1 cellular context compared by ENCODE assay signal in the genomic region with DNA sequence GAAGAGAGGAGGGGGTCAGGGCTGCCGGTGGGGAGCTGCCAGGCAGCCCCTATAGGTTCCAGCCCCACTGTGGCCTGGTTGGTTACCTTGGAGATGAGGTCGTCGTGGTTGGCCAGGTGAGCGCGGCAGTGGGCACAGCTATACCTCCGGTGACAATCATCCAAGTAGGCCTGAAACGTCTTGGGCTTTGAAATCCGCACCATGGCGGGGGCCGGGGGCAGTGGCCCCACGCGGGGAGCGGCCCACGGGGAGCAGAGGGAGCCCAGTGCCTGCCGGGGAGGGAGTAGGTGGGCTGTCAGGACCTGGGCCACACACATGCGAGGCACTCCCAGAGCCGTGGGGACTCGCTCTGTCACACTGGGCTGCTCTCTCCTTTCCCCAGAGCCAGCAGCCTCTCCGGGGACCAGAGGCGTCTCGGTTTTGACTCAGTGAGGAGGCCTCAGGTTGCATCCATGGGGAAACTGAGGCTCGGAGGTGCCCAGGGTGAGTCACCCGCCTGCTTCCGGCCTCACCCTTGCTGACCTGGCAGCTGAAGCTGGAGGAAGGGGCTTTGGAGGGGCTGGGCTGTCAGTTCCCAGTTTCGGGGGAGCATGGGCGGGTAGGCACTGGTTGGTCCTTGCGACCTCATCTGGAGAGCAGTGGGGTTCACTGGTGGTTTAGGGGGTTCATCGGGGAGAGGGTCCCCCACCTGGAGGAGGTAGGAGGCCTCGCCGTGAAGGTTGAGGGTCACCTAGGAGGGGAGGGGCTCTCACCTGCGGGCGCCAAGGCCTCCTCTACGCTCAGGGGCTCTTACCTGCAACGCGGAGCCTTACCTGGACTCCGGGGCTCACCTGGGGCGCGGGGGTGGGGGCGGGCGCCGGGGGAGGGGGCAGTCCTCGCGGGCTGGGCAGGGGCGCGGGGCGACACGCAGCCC.
TF ChIP-seq lines count a peak whose summit lies in the region.

No MANE protein-coding gene starts in this region.

TF ChIP-seq in K562, 482 proteins besides CTCF, POLR2A, EP300 and RAD21:
- TF ChIP-seq PCBP2 (IDR thresholded peaks at IDR 0.05; ENCODE audit: low read depth, low read length, poor library complexity, severe bottlenecking) = no peak
- TF ChIP-seq ZBTB2 (IDR thresholded peaks at IDR 0.05) = 0 out of 2 replicates have a peak, but pooled peaks have one; percentile 5
- TF ChIP-seq POLR3G (IDR thresholded peaks at IDR 0.05; ENCODE audit: extremely low read depth, insufficient read length, insufficient replicate concordance) = no peak
- no peak for TF ChIP-seq ETV5 (CRISPR knock-in tag; IDR thresholded peaks at IDR 0.05; ENCODE audit: low read depth)
- TF ChIP-seq SP1 (CRISPR knock-in tag; IDR thresholded peaks at IDR 0.05) = peak; percentile 35; the same call in 1 of the 2 replicates
- TF ChIP-seq NR2C2 (CRISPR knock-in tag; IDR thresholded peaks at IDR 0.05) = no peak
- TF ChIP-seq NR2C2 (tag; IDR thresholded peaks at IDR 0.05) = peak; percentile 56
- no peak for TF ChIP-seq ZNF133 (CRISPR knock-in tag; IDR thresholded peaks at IDR 0.05)
- peak; percentile 54 for TF ChIP-seq RBFOX2 (IDR thresholded peaks at IDR 0.05; ENCODE audit: low read depth, low read length)
- TF ChIP-seq, protein P1, sequence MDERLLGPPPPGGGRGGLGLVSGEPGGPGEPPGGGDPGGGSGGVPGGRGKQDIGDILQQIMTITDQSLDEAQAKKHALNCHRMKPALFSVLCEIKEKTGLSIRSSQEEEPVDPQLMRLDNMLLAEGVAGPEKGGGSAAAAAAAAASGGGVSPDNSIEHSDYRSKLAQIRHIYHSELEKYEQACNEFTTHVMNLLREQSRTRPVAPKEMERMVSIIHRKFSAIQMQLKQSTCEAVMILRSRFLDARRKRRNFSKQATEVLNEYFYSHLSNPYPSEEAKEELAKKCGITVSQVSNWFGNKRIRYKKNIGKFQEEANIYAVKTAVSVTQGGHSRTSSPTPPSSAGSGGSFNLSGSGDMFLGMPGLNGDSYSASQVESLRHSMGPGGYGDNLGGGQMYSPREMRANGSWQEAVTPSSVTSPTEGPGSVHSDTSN (CRISPR knock-in tag; IDR thresholded peaks at IDR 0.05; ENCODE audit: low read depth) = no peak
- TF ChIP-seq, protein P1 (tag; conservative IDR thresholded peaks at IDR 0.05; ENCODE audit: low read depth) = no peak
- TF ChIP-seq POLR2G (IDR thresholded peaks at IDR 0.05; ENCODE audit: low read depth, low read length) = peak; percentile 39; the same call in 1 of the 2 replicates
- TF ChIP-seq, protein P2, sequence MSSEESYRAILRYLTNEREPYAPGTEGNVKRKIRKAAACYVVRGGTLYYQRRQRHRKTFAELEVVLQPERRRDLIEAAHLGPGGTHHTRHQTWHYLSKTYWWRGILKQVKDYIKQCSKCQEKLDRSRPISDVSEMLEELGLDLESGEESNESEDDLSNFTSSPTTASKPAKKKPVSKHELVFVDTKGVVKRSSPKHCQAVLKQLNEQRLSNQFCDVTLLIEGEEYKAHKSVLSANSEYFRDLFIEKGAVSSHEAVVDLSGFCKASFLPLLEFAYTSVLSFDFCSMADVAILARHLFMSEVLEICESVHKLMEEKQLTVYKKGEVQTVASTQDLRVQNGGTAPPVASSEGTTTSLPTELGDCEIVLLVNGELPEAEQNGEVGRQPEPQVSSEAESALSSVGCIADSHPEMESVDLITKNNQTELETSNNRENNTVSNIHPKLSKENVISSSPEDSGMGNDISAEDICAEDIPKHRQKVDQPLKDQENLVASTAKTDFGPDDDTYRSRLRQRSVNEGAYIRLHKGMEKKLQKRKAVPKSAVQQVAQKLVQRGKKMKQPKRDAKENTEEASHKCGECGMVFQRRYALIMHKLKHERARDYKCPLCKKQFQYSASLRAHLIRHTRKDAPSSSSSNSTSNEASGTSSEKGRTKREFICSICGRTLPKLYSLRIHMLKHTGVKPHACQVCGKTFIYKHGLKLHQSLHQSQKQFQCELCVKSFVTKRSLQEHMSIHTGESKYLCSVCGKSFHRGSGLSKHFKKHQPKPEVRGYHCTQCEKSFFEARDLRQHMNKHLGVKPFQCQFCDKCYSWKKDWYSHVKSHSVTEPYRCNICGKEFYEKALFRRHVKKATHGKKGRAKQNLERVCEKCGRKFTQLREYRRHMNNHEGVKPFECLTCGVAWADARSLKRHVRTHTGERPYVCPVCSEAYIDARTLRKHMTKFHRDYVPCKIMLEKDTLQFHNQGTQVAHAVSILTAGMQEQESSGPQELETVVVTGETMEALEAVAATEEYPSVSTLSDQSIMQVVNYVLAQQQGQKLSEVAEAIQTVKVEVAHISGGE (CRISPR knock-in tag; IDR thresholded peaks at IDR 0.05) = 0 out of 6 replicates have a peak, but pooled peaks of 1 of the 3 experiments have one; percentile 17
- TF ChIP-seq FIP1L1 (IDR thresholded peaks at IDR 0.05; ENCODE audit: low read depth, low read length, poor library complexity, severe bottlenecking) = peak; percentile 4
